9 cellular contexts compared by ENCODE assay signal in the genomic region with DNA sequence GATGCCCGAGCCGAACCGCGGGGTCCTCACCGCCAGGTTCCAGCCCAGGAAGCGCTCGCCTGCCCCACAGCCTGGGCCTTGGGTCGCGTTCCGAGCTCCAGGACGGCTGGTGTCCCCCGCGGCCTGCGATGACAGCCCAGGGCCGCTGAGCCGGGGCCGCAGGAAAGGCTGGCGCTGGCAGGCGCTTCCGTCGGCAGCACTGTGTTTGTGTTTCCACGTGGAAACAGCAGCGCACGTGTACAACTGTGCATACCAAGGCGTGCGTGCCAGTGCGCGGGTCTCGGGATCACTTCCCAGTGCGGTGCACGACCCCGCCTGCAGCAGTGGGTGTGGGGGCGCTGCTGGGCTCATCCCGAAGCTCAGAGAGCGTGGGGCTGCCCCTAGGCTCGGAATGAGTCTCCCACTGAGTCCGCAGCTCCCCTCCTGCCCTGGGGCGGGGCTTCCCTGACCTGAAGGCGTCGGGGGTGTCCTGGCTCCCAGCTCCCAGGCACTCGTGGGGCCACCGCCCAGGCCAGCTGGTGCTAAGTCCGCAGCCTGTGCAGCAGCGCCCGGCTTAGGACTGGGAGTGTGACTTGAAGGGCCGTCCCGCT. TPM values are rescaled to one million over a fixed set of nuclear protein-coding genes. Genes with fewer than 3 reads are reported as not detected.
DNase-seq lines count a peak whose midpoint lies in the region; ATAC-seq, FAIRE-seq and TF ChIP-seq lines count a peak whose summit lies in the region.
"Had no signal": no experiment of that assay in that cellular context is flagged by ENCODE, and none has a peak within 500 bp of the region (broad histone marks: within the 10 kb centered on the region; RNA-seq: fewer than 3 reads in every experiment).

No MANE protein-coding gene starts in this region.

- no peak for TF ChIP-seq CTCF in bronchial epithelial cell (IDR thresholded peaks at IDR 0.05; ENCODE audit: insufficient read depth, low read length, severe bottlenecking)

- ATAC-seq in HG02973 (IDR thresholded peaks at IDR 0.05; ENCODE audit: unreplicated experiment): no peak

- no peaks in the 10 kb centered on the region for H3K27me3 ChIP-seq in bronchial epithelial cell (ENCODE audit: control insufficient read depth, insufficient read depth, low read length)

- H3K4me3 ChIP-seq in bronchial epithelial cell (ENCODE audit: low read depth, low read length): peak overlapping the region; percentile 10

- DNase-seq in NCI-H146 (lab: John Stamatoyannopoulos, UW) (peak; percentile 56), NCI-H146 treated with DMSO at 0.1 percent for 48 hours (lab: John Stamatoyannopoulos, UW; ENCODE audit: unreplicated experiment) (no peak), bronchial epithelial cell (ENCODE audit: low read depth) (no peak), left kidney (ENCODE audit: low read depth, low spot score) (peak; percentile 77), substantia nigra (lab: John Stamatoyannopoulos, UW) (peak in 1 of 49 donors; percentile 32), HCEC 1CT (no peak), mucosa of gallbladder (ENCODE audit: low spot score) (no peak)

- peaks cover 11% of the 10 kb centered on the region for H3K36me3 ChIP-seq in bronchial epithelial cell (ENCODE audit: control insufficient read depth, insufficient read depth, low read length)

- H3K27ac ChIP-seq in substantia nigra (ENCODE audit: low read depth, low read length, poor library complexity, severe bottlenecking): peak overlapping the region; percentile 40

- no peak for FAIRE-seq in bronchial epithelial cell (lab: Jason Lieb, UNC)
- FAIRE-seq: colon had no signal

RNA-seq across cellular contexts. Expression of gene AP5Z1, which starts 17.2 kb away (rescaled TPM):
- total RNA-seq in bronchial epithelial cell (24.5 and 25.5 TPM in 2 replicates), mucosa of gallbladder (45.0 TPM)

Comparison
In these comparisons a context has a peak if more than half of its experiments do, and no peak if none do; other contexts are left out.
1. DNase-seq: peak in NCI-H146 (single experiment) and left kidney (single experiment); none in NCI-H146 treated with DMSO at 0.1 percent for 48 hours (single experiment), bronchial epithelial cell (single experiment), HCEC 1CT (single experiment) and mucosa of gallbladder (single experiment).